8 cellular contexts compared by ENCODE assay signal in genomic region chr11:10858505-10859360, GRCh38. TPM values are rescaled to one million over a fixed set of nuclear protein-coding genes. Genes with fewer than 3 reads are reported as not detected.
DNase-seq lines count a peak whose midpoint lies in the region; ATAC-seq and TF ChIP-seq lines count a peak whose summit lies in the region.

No MANE protein-coding gene starts in this region.

- peak; percentile 30 to 64 (median 54) for DNase-seq in CD4-positive, CD25-positive, alpha-beta regulatory T cell
- DNase-seq in RKO (ENCODE audit: low spot score) (peak; percentile 20), heart right ventricle (peak; percentile 65 to 74), T1000 (lab: John Stamatoyannopoulos, UW) (no peak)
- peak; percentile 75 for DNase-seq in activated naive CD8-positive, alpha-beta T cell treated with anti-CD3 and anti-CD28 coated beads, Interleukin-2, amount 10 ng/mL, durations not matched to agents 7 days and 5 days

- H3K27me3 ChIP-seq in CD4-positive, CD25-positive, alpha-beta regulatory T cell (ENCODE audit: control insufficient read depth, insufficient read depth, low read length), result no peaks in the 10 kb centered on the region
- no peaks in the 10 kb centered on the region for H3K27me3 ChIP-seq in heart right ventricle
- no peaks in the 10 kb centered on the region for H3K27me3 ChIP-seq in parathyroid adenoma (ENCODE audit: control insufficient read depth, insufficient read depth, low read length)

- POLR2A ChIA-PET in activated naive CD8-positive, alpha-beta T cell treated with anti-CD3 and anti-CD28 coated beads, Interleukin-2, amount 10 ng/mL, durations not matched to agents 7 days and 5 days (lab: Charles Lee), result interaction anchor here (0.6 to 6.2 kb wide), 12 partner anchors 10 to 1285 kb away, joined by 3 to 235 read pairs (median 8); partner anchors contain the start of genes CTR9, EIF4G2, USP47 and WEE1

- H3K27ac Mint-ChIP-seq in CD4-positive, CD25-positive, alpha-beta regulatory T cell, result peak overlapping the region; percentile 99 to 100 (median 100)
- H3K27ac Mint-ChIP-seq in activated naive CD8-positive, alpha-beta T cell treated with anti-CD3 and anti-CD28 coated beads, Interleukin-2, amount 10 ng/mL, durations not matched to agents 7 days and 5 days, result peak overlapping the region; percentile 100

- peak overlapping the region; percentile 46 for H3K9ac ChIP-seq in parathyroid adenoma

- peaks cover 16% of the 10 kb centered on the region for H3K79me2 ChIP-seq in parathyroid adenoma

- H3K36me3 ChIP-seq in CD4-positive, CD25-positive, alpha-beta regulatory T cell (ENCODE audit: control insufficient read depth, insufficient read depth, low read length), result peaks cover 19% of the 10 kb centered on the region
- H3K36me3 ChIP-seq in heart right ventricle, result peaks cover 0 to 25% (median 22%) of the 10 kb centered on the region in 9 donors
- no peaks in the 10 kb centered on the region for H3K36me3 ChIP-seq in parathyroid adenoma (ENCODE audit: control insufficient read depth, insufficient read depth, low read length)

- peak; percentile 3 to 6 for ATAC-seq in CD4-positive, CD25-positive, alpha-beta regulatory T cell (ENCODE audit: low read depth in 2 of 2)
- ATAC-seq in GM19395 (IDR thresholded peaks at IDR 0.05; ENCODE audit: unreplicated experiment) (peak; percentile 32), HG03457 (IDR thresholded peaks at IDR 0.05; ENCODE audit: unreplicated experiment) (peak; percentile 7), heart right ventricle (peak; percentile 42 to 76 (median 60))
- ATAC-seq in activated naive CD8-positive, alpha-beta T cell treated with anti-CD3 and anti-CD28 coated beads, Interleukin-2, amount 10 ng/mL, durations not matched to agents 7 days and 5 days (ENCODE audit: low read depth), result peak; percentile 20

- TF ChIP-seq CTCF in heart right ventricle (IDR thresholded peaks at IDR 0.05) (peak in 1 of 9 donors; percentile 13), parathyroid adenoma (IDR thresholded peaks at IDR 0.05) (no peak)

- peak overlapping the region; percentile 75 for H3K4me2 ChIP-seq in parathyroid adenoma (ENCODE audit: low read length)

- H2AFZ ChIP-seq in parathyroid adenoma, result peak overlapping the region; percentile 76

- intact Hi-C loops in heart right ventricle (cut with DNase I), result loop anchor here in 8 of 10 donors (1.0 to 10.0 kb wide), 10 partner anchors 42 to 74 kb away; partner anchors contain the start of gene EIF4G2 (in 6 of the 8)

- peaks cover 12% of the 10 kb centered on the region for H3K36me3 Mint-ChIP-seq in CD4-positive, CD25-positive, alpha-beta regulatory T cell
- H3K36me3 Mint-ChIP-seq in activated naive CD8-positive, alpha-beta T cell treated with anti-CD3 and anti-CD28 coated beads, Interleukin-2, amount 10 ng/mL, durations not matched to agents 7 days and 5 days, result peaks cover 16% of the 10 kb centered on the region

- H3K4me1 ChIP-seq in CD4-positive, CD25-positive, alpha-beta regulatory T cell (ENCODE audit: control insufficient read depth, insufficient read depth, low read length, poor library complexity, severe bottlenecking), result peaks cover 33% of the 10 kb centered on the region
- H3K4me1 ChIP-seq in heart right ventricle (peaks cover 0 to 56% (median 27%) of the 10 kb centered on the region in 9 donors), parathyroid adenoma (peaks cover 11% of the 10 kb centered on the region)

- no peaks in the 10 kb centered on the region for H3K9me3 ChIP-seq in CD4-positive, CD25-positive, alpha-beta regulatory T cell (ENCODE audit: control insufficient read depth in 2 of 2, low read length in 2 of 2)
- H3K9me3 ChIP-seq in heart right ventricle, result no peaks in the 10 kb centered on the region
- no peaks in the 10 kb centered on the region for H3K9me3 ChIP-seq in parathyroid adenoma (ENCODE audit: control insufficient read depth, low read length)

- peak overlapping the region; percentile 97 to 100 (median 100) for H3K4me3 Mint-ChIP-seq in CD4-positive, CD25-positive, alpha-beta regulatory T cell
- H3K4me3 Mint-ChIP-seq in activated naive CD8-positive, alpha-beta T cell treated with anti-CD3 and anti-CD28 coated beads, Interleukin-2, amount 10 ng/mL, durations not matched to agents 7 days and 5 days, result peak overlapping the region; percentile 100

- H3K27me3 Mint-ChIP-seq in CD4-positive, CD25-positive, alpha-beta regulatory T cell, result no peaks in the 10 kb centered on the region
- H3K27me3 Mint-ChIP-seq in activated naive CD8-positive, alpha-beta T cell treated with anti-CD3 and anti-CD28 coated beads, Interleukin-2, amount 10 ng/mL, durations not matched to agents 7 days and 5 days, result no peaks in the 10 kb centered on the region

- peak overlapping the region; percentile 82 for H3K4me3 ChIP-seq in CD4-positive, CD25-positive, alpha-beta regulatory T cell (ENCODE audit: low read depth, low read length)
- H3K4me3 ChIP-seq in heart right ventricle (peak overlapping the region; percentile 70 to 89 (median 84)), parathyroid adenoma (ENCODE audit: low read depth, low read length) (peak overlapping the region; percentile 90)

- WGBS in heart right ventricle, 2 donors, result 1% methylated on average over 42 of the region's 42 CpGs

- H3K4me1 Mint-ChIP-seq in CD4-positive, CD25-positive, alpha-beta regulatory T cell, result peaks cover 24 to 52% (median 36%) of the 10 kb centered on the region in 4 donors
- H3K4me1 Mint-ChIP-seq in activated naive CD8-positive, alpha-beta T cell treated with anti-CD3 and anti-CD28 coated beads, Interleukin-2, amount 10 ng/mL, durations not matched to agents 7 days and 5 days, result peaks cover 21% of the 10 kb centered on the region

- H3K27ac ChIP-seq in CD4-positive, CD25-positive, alpha-beta regulatory T cell (ENCODE audit: insufficient read depth, low read length, poor library complexity, severe bottlenecking), result peak overlapping the region; percentile 96
- H3K27ac ChIP-seq in heart right ventricle (peak overlapping the region; percentile 90 to 99 (median 98)), parathyroid adenoma (peak overlapping the region; percentile 99)

- H3K9me3 Mint-ChIP-seq in CD4-positive, CD25-positive, alpha-beta regulatory T cell, result peaks cover 0 to 2% (median 0%) of the 10 kb centered on the region in 7 donors
- no peaks in the 10 kb centered on the region for H3K9me3 Mint-ChIP-seq in activated naive CD8-positive, alpha-beta T cell treated with anti-CD3 and anti-CD28 coated beads, Interleukin-2, amount 10 ng/mL, durations not matched to agents 7 days and 5 days

RNA-seq across cellular contexts. Expression of gene ZBED5, which starts 0.9 kb away (rescaled TPM):
- 62.6 TPM for total RNA-seq in CD4-positive, CD25-positive, alpha-beta regulatory T cell
- 10 to 100 TPM; 14.7 to 22.4 (median 18.0) TPM for polyA plus RNA-seq in CD4-positive, CD25-positive, alpha-beta regulatory T cell
- 10 to 100 TPM; 69.7 to 72.0 TPM for total RNA-seq in activated naive CD8-positive, alpha-beta T cell treated with anti-CD3 and anti-CD28 coated beads, Interleukin-2, amount 10 ng/mL, durations not matched to agents 7 days and 5 days
- total RNA-seq in heart right ventricle, result 10 to 100 TPM; 31.4 to 46.3 (median 39.6) TPM
- polyA plus RNA-seq in heart right ventricle, result 10 to 100 TPM; 19.4 to 63.3 TPM

RNA-seq across cellular contexts. Expression of gene EIF4G2, which starts 50.0 kb away (rescaled TPM):
- 839 TPM for total RNA-seq in CD4-positive, CD25-positive, alpha-beta regulatory T cell
- polyA plus RNA-seq in CD4-positive, CD25-positive, alpha-beta regulatory T cell, result 100 to 1,000 TPM; 367 to 423 (median 413) TPM
- total RNA-seq in activated naive CD8-positive, alpha-beta T cell treated with anti-CD3 and anti-CD28 coated beads, Interleukin-2, amount 10 ng/mL, durations not matched to agents 7 days and 5 days, result 100 to 1,000 TPM; 586 to 630 TPM
- 1,000 to 10,000 TPM in 3 of 10 donors, 100 to 1,000 TPM in 7; 623 to 1,076 (median 970) TPM for total RNA-seq in heart right ventricle
- polyA plus RNA-seq in heart right ventricle, result 100 to 1,000 TPM; 119 to 283 TPM

Comparison
In these comparisons a context has a peak if more than half of its experiments do, and no peak if none do; other contexts are left out.
1. ATAC-seq: peak in every context shown above with its lines; median percentile 60 in heart right ventricle; 32 in GM19395; 20 in activated naive CD8-positive, alpha-beta T cell treated with anti-CD3 and anti-CD28 coated beads, Interleukin-2, amount 10 ng/mL, durations not matched to agents 7 days and 5 days; 7 in HG03457; 4 in CD4-positive, CD25-positive, alpha-beta regulatory T cell.